In genomic region chr7:136114966-136115762, GRCh38 we compare ENCODE assay signal across 8 cellular contexts.
DNase-seq lines count a peak whose midpoint lies in the region; ATAC-seq and TF ChIP-seq lines count a peak whose summit lies in the region.

No MANE protein-coding gene starts in this region.

- H3K4me1 ChIP-seq in H9 (ENCODE audit: insufficient read depth, low read length) (no peaks in the 10 kb centered on the region), mucosa of descending colon (ENCODE audit: low read depth) (no peaks in the 10 kb centered on the region), thyroid gland (no peaks in the 10 kb centered on the region)

- no CpG with 5 or more reads among the region's 21 CpGs for WGBS in H9 (ENCODE audit: extremely low coverage, insufficient read length, low lambda C conversion rate)
- 62 to 68% methylated on average over 18 to 21 of the region's 21 CpGs for WGBS in thyroid gland, 2 donors

- intact Hi-C loops in mucosa of descending colon (cut with DNase I, micrococcal nuclease) = no loop called here
- intact Hi-C loops in thyroid gland (cut with DNase I) = no loop called here

- no peak overlapping the region for H3K4ac ChIP-seq in H9 (ENCODE audit: low read depth, low read length)

- no peak overlapping the region for H2BK20ac ChIP-seq in H9 (ENCODE audit: low read depth, low read length, poor library complexity, severe bottlenecking)

- CTCF ChIA-PET in WTC11 (lab: Charles Lee) = interaction anchor here (0.6 to 2.3 kb wide), 20 partner anchors 10 to 1540 kb away, joined by 3 to 11 read pairs (median 4); no protein-coding TSS in a partner anchor

- no peak overlapping the region for H2BK15ac ChIP-seq in H9 (ENCODE audit: low read depth, low read length)

- no peak overlapping the region for H2BK120ac ChIP-seq in H9 (ENCODE audit: low read depth, low read length, poor library complexity, severe bottlenecking)

- no peak overlapping the region for H3K56ac ChIP-seq in H9 (ENCODE audit: insufficient read length, low read depth, low read length)

- no peak for TF ChIP-seq POLR2A in thyroid gland (IDR thresholded peaks at IDR 0.05)

- TF ChIP-seq CTCF in H9 (conservative IDR thresholded peaks at IDR 0.05) = peak; percentile 84
- peak; percentile 92 for TF ChIP-seq CTCF in WTC11 (IDR thresholded peaks at IDR 0.05)
- peak; percentile 38 for TF ChIP-seq CTCF in mucosa of descending colon (IDR thresholded peaks at IDR 0.05)
- peak; percentile 57 to 75 (median 62) for TF ChIP-seq CTCF in thyroid gland (IDR thresholded peaks at IDR 0.05)

- H3K4me3 Mint-ChIP-seq in H9 (no peak overlapping the region), WTC11 (no peak overlapping the region)
- H3K4me3 Mint-ChIP-seq in effector memory CD8-positive, alpha-beta T cell = no peak overlapping the region

- no peak overlapping the region for H3K9ac ChIP-seq in H9 (ENCODE audit: extremely low read depth, insufficient read length, low read length)

- no peaks in the 10 kb centered on the region for H3K36me3 ChIP-seq in mucosa of descending colon (ENCODE audit: low read depth)
- no peaks in the 10 kb centered on the region for H3K36me3 ChIP-seq in thyroid gland

- no peak overlapping the region for H3T11ph ChIP-seq in H9 (ENCODE audit: low read length)

- no peak overlapping the region for H3K27ac Mint-ChIP-seq in H9
- no peak overlapping the region for H3K27ac Mint-ChIP-seq in WTC11
- H3K27ac Mint-ChIP-seq in effector memory CD8-positive, alpha-beta T cell = no peak overlapping the region

- H4K20me1 ChIP-seq in H9 (ENCODE audit: control insufficient read depth, insufficient read depth, insufficient read length) = no peaks in the 10 kb centered on the region

- no peaks in the 10 kb centered on the region for H3K79me2 ChIP-seq in H9 (ENCODE audit: insufficient read depth, low read length)

- no peaks in the 10 kb centered on the region for H3K27me3 ChIP-seq in H9 (ENCODE audit: insufficient read depth, low read length)
- no peaks in the 10 kb centered on the region for H3K27me3 ChIP-seq in thyroid gland

- ATAC-seq in WTC11 (peak; percentile 99), mucosa of descending colon (peak; percentile 81)
- peak; percentile 76 for ATAC-seq in effector memory CD8-positive, alpha-beta T cell (replicated peaks)

- H3K27me3 Mint-ChIP-seq in H9 (ENCODE audit: low read depth) = peaks cover 2% of the 10 kb centered on the region
- peaks cover 8% of the 10 kb centered on the region; the same call in 1 of the 2 replicates for H3K27me3 Mint-ChIP-seq in WTC11 (ENCODE audit: low read depth)
- H3K27me3 Mint-ChIP-seq in effector memory CD8-positive, alpha-beta T cell = no peaks in the 10 kb centered on the region

- no peak overlapping the region for H4K8ac ChIP-seq in H9 (replicated peaks; ENCODE audit: insufficient read length, low read depth, low read length)

- H3K4me3 ChIP-seq in mucosa of descending colon (no peak overlapping the region), thyroid gland (replicated peaks in 1 of 3) (no peak overlapping the region)

- H3K36me3 Mint-ChIP-seq in H9 (ENCODE audit: insufficient read depth in 1 of 3, low read depth in 3 of 3) (no peaks in the 10 kb centered on the region), WTC11 (no peaks in the 10 kb centered on the region)
- H3K36me3 Mint-ChIP-seq in effector memory CD8-positive, alpha-beta T cell (ENCODE audit: insufficient read depth) = no peaks in the 10 kb centered on the region

- peak; percentile 1 for DNase-seq in NOMO-1 treated with DMSO at 0.1 percent for 48 hours (lab: John Stamatoyannopoulos, UW; ENCODE audit: unreplicated experiment)
- no peak for DNase-seq in NOMO-1 treated with dmso at 0.1 percent for 144 hours (lab: John Stamatoyannopoulos, UW; ENCODE audit: unreplicated experiment)
- peak; percentile 85 for DNase-seq in H9
- peak; percentile 52 to 56 for DNase-seq in Kasumi-1 (lab: John Stamatoyannopoulos, UW)
- peak; percentile 83 for DNase-seq in WTC11 (ENCODE audit: low spot score)
- peak; percentile 19 to 39 (median 26) for DNase-seq in effector memory CD8-positive, alpha-beta T cell
- peak in 2 of 3 donors; percentile 39 to 44 for DNase-seq in mucosa of descending colon
- peak; percentile 45 to 55 for DNase-seq in thyroid gland

- no peak overlapping the region for H2AK5ac ChIP-seq in H9 (ENCODE audit: insufficient read length, low read length)

- H3K4me2 ChIP-seq in H9 (ENCODE audit: insufficient read depth, insufficient read length, low read length) = no peak overlapping the region

- H3K18ac ChIP-seq in H9 (ENCODE audit: insufficient read length, low read depth, low read length) = no peak overlapping the region

- peaks cover 0 to under 1% of the 10 kb centered on the region in 2 experiments; a peak in 1 of 5 replicates for H3K9me3 Mint-ChIP-seq in H9
- peaks cover 5% of the 10 kb centered on the region for H3K9me3 Mint-ChIP-seq in WTC11
- peaks cover 0 to 3% of the 10 kb centered on the region in 2 donors for H3K9me3 Mint-ChIP-seq in effector memory CD8-positive, alpha-beta T cell

- H3K14ac ChIP-seq in H9 (ENCODE audit: insufficient read depth, low read length) = no peak overlapping the region

- H3K27ac ChIP-seq in H9 (ENCODE audit: insufficient read length, low read depth, low read length) (no peak overlapping the region), thyroid gland (no peak overlapping the region)

- H2BK5ac ChIP-seq in H9 (ENCODE audit: insufficient read length, low read length) = no peak overlapping the region

- no peak overlapping the region for H2AFZ ChIP-seq in H9 (ENCODE audit: low read length)

- H3K23me2 ChIP-seq in H9 (ENCODE audit: insufficient read length, low read depth, low read length, poor library complexity, severe bottlenecking) = peaks cover 2% of the 10 kb centered on the region

- H3K4me1 Mint-ChIP-seq in H9 (peaks cover 2% of the 10 kb centered on the region in 2 experiments; a peak in 1 of 4 replicates), WTC11 (no peaks in the 10 kb centered on the region)
- peaks cover 4 to 11% of the 10 kb centered on the region in 2 donors for H3K4me1 Mint-ChIP-seq in effector memory CD8-positive, alpha-beta T cell (ENCODE audit: low read depth in 2 of 2)

- H3K9me3 ChIP-seq in H9 (ENCODE audit: control insufficient read depth, low read depth, low read length) (no peaks in the 10 kb centered on the region), mucosa of descending colon (no peaks in the 10 kb centered on the region), thyroid gland (no peaks in the 10 kb centered on the region)

- no peak overlapping the region for H4K5ac ChIP-seq in H9 (ENCODE audit: insufficient read length, low read depth, low read length)

- no peaks in the 10 kb centered on the region for H3K79me1 ChIP-seq in H9 (ENCODE audit: insufficient read depth, low read depth, low read length, poor library complexity, severe bottlenecking)

- no peak overlapping the region for H2BK12ac ChIP-seq in H9 (ENCODE audit: insufficient read length, low read depth, low read length)

- POLR2A ChIA-PET in WTC11 (lab: Charles Lee) = interaction anchor here (0.8 to 1.1 kb wide), 2 partner anchors 13 to 24 kb away, joined by 3 read pairs; no protein-coding TSS in a partner anchor

- no peak overlapping the region for H4K91ac ChIP-seq in H9 (ENCODE audit: insufficient read length, low read depth, low read length)

- no peak overlapping the region for H3K23ac ChIP-seq in H9 (ENCODE audit: insufficient read length, low read depth, low read length)

TF ChIP-seq in WTC11, 78 proteins besides CTCF, POLR2A, EP300 and RAD21:
- TF ChIP-seq, protein P1, sequence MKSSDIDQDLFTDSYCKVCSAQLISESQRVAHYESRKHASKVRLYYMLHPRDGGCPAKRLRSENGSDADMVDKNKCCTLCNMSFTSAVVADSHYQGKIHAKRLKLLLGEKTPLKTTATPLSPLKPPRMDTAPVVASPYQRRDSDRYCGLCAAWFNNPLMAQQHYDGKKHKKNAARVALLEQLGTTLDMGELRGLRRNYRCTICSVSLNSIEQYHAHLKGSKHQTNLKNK (CRISPR knock-in tag; IDR thresholded peaks at IDR 0.05) = no peak
- TF ChIP-seq ZNF232 (CRISPR knock-in tag; IDR thresholded peaks at IDR 0.05) = 0 out of 2 replicates have a peak, but pooled peaks have one; percentile 51

Comparison
In these comparisons a context has a peak if more than half of its experiments do, and no peak if none do; other contexts are left out.
1. CTCF ChIP-seq: peak in every context shown above with its lines; median percentile 92 in WTC11; 84 in H9; 62 in thyroid gland; 38 in mucosa of descending colon.